1 cellular context compared by ENCODE assay signal in the genomic region with DNA sequence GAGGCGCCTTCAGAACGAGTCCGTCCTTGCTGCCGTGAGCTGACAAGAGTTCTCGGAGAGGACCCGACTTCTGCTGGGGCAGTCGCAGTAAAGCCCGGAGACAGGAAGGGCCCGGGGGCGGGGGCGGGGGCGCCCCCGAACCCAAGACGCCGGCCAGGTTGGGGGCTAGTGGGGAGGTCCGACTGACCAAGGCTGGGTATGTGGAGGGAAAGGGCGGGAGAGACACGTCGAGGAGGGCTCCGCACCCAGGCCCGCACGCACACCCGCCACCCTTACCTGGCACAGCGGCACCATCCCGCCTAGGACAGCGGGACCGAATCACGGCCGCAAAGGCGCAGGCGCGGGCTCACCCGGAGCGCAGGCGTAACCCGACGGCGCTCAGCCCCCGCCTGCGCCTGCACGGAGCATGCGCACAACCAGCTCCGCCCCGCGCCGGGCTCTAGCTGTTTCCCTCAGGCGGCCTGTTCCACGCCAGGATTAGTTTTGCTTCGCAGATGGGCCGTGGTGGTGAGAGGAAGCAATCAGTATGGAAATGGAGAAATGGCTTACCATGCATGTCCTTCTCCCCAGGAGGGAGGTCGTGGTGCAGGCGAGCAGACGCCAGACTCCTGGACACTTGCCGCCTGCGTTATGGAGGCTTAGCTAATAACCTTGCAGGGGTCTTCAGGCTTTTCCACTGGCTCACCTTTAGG.
A peak's percentile ranks its signal among the peaks of the same experiment; 100 is the strongest.
TF ChIP-seq lines count a peak whose summit lies in the region.

A gene with protein sequence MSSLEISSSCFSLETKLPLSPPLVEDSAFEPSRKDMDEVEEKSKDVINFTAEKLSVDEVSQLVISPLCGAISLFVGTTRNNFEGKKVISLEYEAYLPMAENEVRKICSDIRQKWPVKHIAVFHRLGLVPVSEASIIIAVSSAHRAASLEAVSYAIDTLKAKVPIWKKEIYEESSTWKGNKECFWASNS (minus strand): TSS at position 322 of the 692 bp plus-strand sequence. CDS start 2,583 bp downstream, outside the sequence.

TF ChIP-seq in HepG2, 621 proteins besides CTCF, POLR2A, EP300 and RAD21 (continued from another document):
- TF ChIP-seq, protein P1, sequence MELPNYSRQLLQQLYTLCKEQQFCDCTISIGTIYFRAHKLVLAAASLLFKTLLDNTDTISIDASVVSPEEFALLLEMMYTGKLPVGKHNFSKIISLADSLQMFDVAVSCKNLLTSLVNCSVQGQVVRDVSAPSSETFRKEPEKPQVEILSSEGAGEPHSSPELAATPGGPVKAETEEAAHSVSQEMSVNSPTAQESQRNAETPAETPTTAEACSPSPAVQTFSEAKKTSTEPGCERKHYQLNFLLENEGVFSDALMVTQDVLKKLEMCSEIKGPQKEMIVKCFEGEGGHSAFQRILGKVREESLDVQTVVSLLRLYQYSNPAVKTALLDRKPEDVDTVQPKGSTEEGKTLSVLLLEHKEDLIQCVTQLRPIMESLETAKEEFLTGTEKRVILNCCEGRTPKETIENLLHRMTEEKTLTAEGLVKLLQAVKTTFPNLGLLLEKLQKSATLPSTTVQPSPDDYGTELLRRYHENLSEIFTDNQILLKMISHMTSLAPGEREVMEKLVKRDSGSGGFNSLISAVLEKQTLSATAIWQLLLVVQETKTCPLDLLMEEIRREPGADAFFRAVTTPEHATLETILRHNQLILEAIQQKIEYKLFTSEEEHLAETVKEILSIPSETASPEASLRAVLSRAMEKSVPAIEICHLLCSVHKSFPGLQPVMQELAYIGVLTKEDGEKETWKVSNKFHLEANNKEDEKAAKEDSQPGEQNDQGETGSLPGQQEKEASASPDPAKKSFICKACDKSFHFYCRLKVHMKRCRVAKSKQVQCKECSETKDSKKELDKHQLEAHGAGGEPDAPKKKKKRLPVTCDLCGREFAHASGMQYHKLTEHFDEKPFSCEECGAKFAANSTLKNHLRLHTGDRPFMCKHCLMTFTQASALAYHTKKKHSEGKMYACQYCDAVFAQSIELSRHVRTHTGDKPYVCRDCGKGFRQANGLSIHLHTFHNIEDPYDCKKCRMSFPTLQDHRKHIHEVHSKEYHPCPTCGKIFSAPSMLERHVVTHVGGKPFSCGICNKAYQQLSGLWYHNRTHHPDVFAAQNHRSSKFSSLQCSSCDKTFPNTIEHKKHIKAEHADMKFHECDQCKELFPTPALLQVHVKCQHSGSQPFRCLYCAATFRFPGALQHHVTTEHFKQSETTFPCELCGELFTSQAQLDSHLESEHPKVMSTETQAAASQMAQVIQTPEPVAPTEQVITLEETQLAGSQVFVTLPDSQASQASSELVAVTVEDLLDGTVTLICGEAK (IDR thresholded peaks at IDR 0.05): no peak
- TF ChIP-seq, protein P1 (CRISPR knock-in tag; IDR thresholded peaks at IDR 0.05): 0 out of 2 replicates have a peak, but pooled peaks have one; percentile 46
- no peak for TF ChIP-seq ZNF557 (CRISPR knock-in tag; IDR thresholded peaks at IDR 0.05)
- no peak for TF ChIP-seq ZNF180 (CRISPR knock-in tag; IDR thresholded peaks at IDR 0.05; ENCODE audit: borderline replicate concordance, low read depth)
- no peak for TF ChIP-seq CENPX (CRISPR knock-in tag; IDR thresholded peaks at IDR 0.05)
- no peak; the same call in 1 of the 2 replicates for TF ChIP-seq SMAD3 (CRISPR knock-in tag; IDR thresholded peaks at IDR 0.05)
- TF ChIP-seq GABPB1 (CRISPR knock-in tag; IDR thresholded peaks at IDR 0.05): peak; percentile 72
- no peak for TF ChIP-seq ZNF460 (CRISPR knock-in tag; IDR thresholded peaks at IDR 0.05; ENCODE audit: borderline replicate concordance)
- TF ChIP-seq, protein P2, sequence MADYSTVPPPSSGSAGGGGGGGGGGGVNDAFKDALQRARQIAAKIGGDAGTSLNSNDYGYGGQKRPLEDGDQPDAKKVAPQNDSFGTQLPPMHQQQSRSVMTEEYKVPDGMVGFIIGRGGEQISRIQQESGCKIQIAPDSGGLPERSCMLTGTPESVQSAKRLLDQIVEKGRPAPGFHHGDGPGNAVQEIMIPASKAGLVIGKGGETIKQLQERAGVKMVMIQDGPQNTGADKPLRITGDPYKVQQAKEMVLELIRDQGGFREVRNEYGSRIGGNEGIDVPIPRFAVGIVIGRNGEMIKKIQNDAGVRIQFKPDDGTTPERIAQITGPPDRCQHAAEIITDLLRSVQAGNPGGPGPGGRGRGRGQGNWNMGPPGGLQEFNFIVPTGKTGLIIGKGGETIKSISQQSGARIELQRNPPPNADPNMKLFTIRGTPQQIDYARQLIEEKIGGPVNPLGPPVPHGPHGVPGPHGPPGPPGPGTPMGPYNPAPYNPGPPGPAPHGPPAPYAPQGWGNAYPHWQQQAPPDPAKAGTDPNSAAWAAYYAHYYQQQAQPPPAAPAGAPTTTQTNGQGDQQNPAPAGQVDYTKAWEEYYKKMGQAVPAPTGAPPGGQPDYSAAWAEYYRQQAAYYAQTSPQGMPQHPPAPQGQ (CRISPR knock-in tag; IDR thresholded peaks at IDR 0.05; ENCODE audit: borderline replicate concordance): no peak
- no peak for TF ChIP-seq THYN1 (CRISPR knock-in tag; IDR thresholded peaks at IDR 0.05; ENCODE audit: borderline replicate concordance, low read depth)
- TF ChIP-seq SNAPC5 (CRISPR knock-in tag; IDR thresholded peaks at IDR 0.05; ENCODE audit: borderline replicate concordance): no peak
- TF ChIP-seq ATM (IDR thresholded peaks at IDR 0.05; ENCODE audit: borderline replicate concordance): no peak
